In genomic region chr6:36111526-36111925, GRCh38 we compare ENCODE assay signal across 29 cellular contexts. TPM values are rescaled to one million over a fixed set of nuclear protein-coding genes. Genes with fewer than 3 reads are reported as not detected.
A peak's percentile ranks its signal among the peaks of the same experiment; 100 is the strongest.
DNase-seq lines count a peak whose midpoint lies in the region; ATAC-seq and TF ChIP-seq lines count a peak whose summit lies in the region.
"Had no signal": no experiment of that assay in that cellular context is flagged by ENCODE, and none has a peak within 500 bp of the region (broad histone marks: within the 10 kb centered on the region; RNA-seq: fewer than 3 reads in every experiment).

No MANE protein-coding gene starts in this region.

- WGBS in smooth muscle cell (ENCODE audit: low lambda C conversion rate), result 98% methylated on average over 7 of the region's 7 CpGs

- CTCF ChIA-PET in activated naive CD4-positive, alpha-beta T cell treated with anti-CD3 and anti-CD28 coated beads for 36 hours (lab: Charles Lee), result interaction anchor here (1.6 kb wide), 1 partner anchor 17 kb away, joined by 6 read pairs; no protein-coding TSS in a partner anchor

- H3K9ac ChIP-seq in muscle layer of colon (ENCODE audit: low read length) (no peak overlapping the region), smooth muscle cell (ENCODE audit: low read depth) (no peak overlapping the region)
- H3K9ac ChIP-seq: neural progenitor cell had no signal

- no peaks in the 10 kb centered on the region for H4K20me1 ChIP-seq in smooth muscle cell (ENCODE audit: low read depth)

- no peak overlapping the region for H2AFZ ChIP-seq in smooth muscle cell (ENCODE audit: low read depth)
- H2AFZ ChIP-seq: neural progenitor cell had no signal

- no peak for DNase-seq in activated naive CD4-positive, alpha-beta T cell treated with anti-CD3 and anti-CD28 coated beads for 36 hours
- no peak for DNase-seq in activated naive CD4-positive, alpha-beta T cell treated with anti-CD3 and anti-CD28 coated beads, Interleukin-2, amount 50 U/mL, for 16 hours
- no peak for DNase-seq in T-helper 17 cell
- no peak for DNase-seq in stimulated activated naive B cell treated with anti-CD40 and anti-IgM and Interleukin-4, amounts not matched to agents 10 μg/mL and 1 μg/mL and 100 μg/mL, for 72 hours
- DNase-seq in smooth muscle cell (lab: John Stamatoyannopoulos, UW; ENCODE audit: unreplicated experiment), result no peak
- DNase-seq in NCI-H187 treated with DMSO at 0.1 percent for 48 hours (lab: John Stamatoyannopoulos, UW), result no peak
- DNase-seq: activated CD4-positive, alpha-beta memory T cell treated with anti-CD3 and anti-CD28 coated beads for 36 hours; activated effector memory CD4-positive, alpha-beta T cell treated with anti-CD3 and anti-CD28 coated beads, Interleukin-2, amount 50 U/mL, for 16 hours; BE2C; Caco-2; cortex of kidney; DND-41; gastrocnemius medialis; hypothalamus; left ventricle myocardium inferior; NCI-H2029; NCI-H226; NCI-H748 treated with DMSO at 0.1 percent for 48 hours; stimulated activated CD8-positive, alpha-beta memory T cell treated with anti-CD3 and anti-CD28 coated beads, Interleukin-4, amount 100 ng/mL, for 48 hours; upper lobe of right lung had no signal

- no peak overlapping the region for H3K4me3 Mint-ChIP-seq in activated naive CD4-positive, alpha-beta T cell treated with anti-CD3 and anti-CD28 coated beads for 36 hours
- no peak overlapping the region for H3K4me3 Mint-ChIP-seq in T-helper 17 cell
- no peak overlapping the region for H3K4me3 Mint-ChIP-seq in stimulated activated naive B cell treated with anti-CD40 and anti-IgM and Interleukin-4, amounts not matched to agents 10 μg/mL and 1 μg/mL and 100 μg/mL, for 72 hours
- H3K4me3 Mint-ChIP-seq: activated CD4-positive, alpha-beta memory T cell treated with anti-CD3 and anti-CD28 coated beads for 36 hours; neural progenitor cell; T-helper 2 cell treated with Interferon-gamma antibody and Interleukin-4, amounts not matched to agents 5 μg/mL and 100 μg/mL, for 36 hours had no signal

- H3K9me3 Mint-ChIP-seq in activated naive CD4-positive, alpha-beta T cell treated with anti-CD3 and anti-CD28 coated beads for 36 hours, result no peaks in the 10 kb centered on the region
- H3K9me3 Mint-ChIP-seq in stimulated activated naive B cell treated with anti-CD40 and anti-IgM and Interleukin-4, amounts not matched to agents 10 μg/mL and 1 μg/mL and 100 μg/mL, for 72 hours, result no peaks in the 10 kb centered on the region
- H3K9me3 Mint-ChIP-seq: activated CD4-positive, alpha-beta memory T cell treated with anti-CD3 and anti-CD28 coated beads for 36 hours; neural progenitor cell; T-helper 2 cell treated with Interferon-gamma antibody and Interleukin-4, amounts not matched to agents 5 μg/mL and 100 μg/mL, for 36 hours had no signal

- H3K4me2 ChIP-seq in smooth muscle cell, result no peak overlapping the region
- H3K4me2 ChIP-seq: A549, neural progenitor cell had no signal

- H3K27ac Mint-ChIP-seq in activated naive CD4-positive, alpha-beta T cell treated with anti-CD3 and anti-CD28 coated beads for 36 hours, result peak overlapping the region; percentile 19
- peak overlapping the region; percentile 53 for H3K27ac Mint-ChIP-seq in T-helper 17 cell
- H3K27ac Mint-ChIP-seq in stimulated activated naive B cell treated with anti-CD40 and anti-IgM and Interleukin-4, amounts not matched to agents 10 μg/mL and 1 μg/mL and 100 μg/mL, for 72 hours, result peak overlapping the region; percentile 59
- H3K27ac Mint-ChIP-seq: activated CD4-positive, alpha-beta memory T cell treated with anti-CD3 and anti-CD28 coated beads for 36 hours; neural progenitor cell; T-helper 2 cell treated with Interferon-gamma antibody and Interleukin-4, amounts not matched to agents 5 μg/mL and 100 μg/mL, for 36 hours had no signal

- intact Hi-C loops in activated naive CD4-positive, alpha-beta T cell treated with anti-CD3 and anti-CD28 coated beads for 36 hours (cut with micrococcal nuclease), result no loop called here

- ATAC-seq in T-helper 17 cell, result no peak
- no peak for ATAC-seq in stimulated activated naive B cell treated with anti-CD40 and anti-IgM and Interleukin-4, amounts not matched to agents 10 μg/mL and 1 μg/mL and 100 μg/mL, for 72 hours (replicated peaks)
- ATAC-seq in HG02884 (IDR thresholded peaks at IDR 0.05; ENCODE audit: unreplicated experiment), result no peak
- ATAC-seq: A549, gastrocnemius medialis, HCT116, HepG2, upper lobe of right lung had no signal

- H3K4me3 ChIP-seq in muscle layer of colon (ENCODE audit: low read depth in 1 of 2, low read length in 2 of 2), result no peak overlapping the region
- no peak overlapping the region for H3K4me3 ChIP-seq in smooth muscle cell
- H3K4me3 ChIP-seq: A549, cardiac muscle cell, gastrocnemius medialis, left ventricle myocardium inferior, neural progenitor cell, upper lobe of right lung had no signal

- H3K27ac ChIP-seq in muscle layer of colon (ENCODE audit: low read depth, low read length) (peak overlapping the region; percentile 12), smooth muscle cell (ENCODE audit: low read depth) (no peak overlapping the region)
- H3K27ac ChIP-seq: A549, cardiac muscle cell, gastrocnemius medialis, left ventricle myocardium inferior, neural progenitor cell, RWPE1, upper lobe of right lung had no signal

- no peaks in the 10 kb centered on the region for H3F3A ChIP-seq in smooth muscle cell (ENCODE audit: low read depth)

- H3K27me3 ChIP-seq in muscle layer of colon (ENCODE audit: control insufficient read depth in 1 of 2, insufficient read depth in 2 of 2, low read length in 2 of 2), result no peaks in the 10 kb centered on the region
- no peaks in the 10 kb centered on the region for H3K27me3 ChIP-seq in smooth muscle cell (ENCODE audit: low read depth)
- H3K27me3 ChIP-seq: BE2C, cardiac muscle cell, gastrocnemius medialis, neural progenitor cell, upper lobe of right lung had no signal

- H3K36me3 ChIP-seq in muscle layer of colon (ENCODE audit: insufficient read depth, low read length), result peaks cover 39% of the 10 kb centered on the region
- no peaks in the 10 kb centered on the region for H3K36me3 ChIP-seq in smooth muscle cell (ENCODE audit: low read depth)
- H3K36me3 ChIP-seq: neural progenitor cell had no signal

- peaks cover 65% of the 10 kb centered on the region for H3K4me1 Mint-ChIP-seq in activated naive CD4-positive, alpha-beta T cell treated with anti-CD3 and anti-CD28 coated beads for 36 hours (ENCODE audit: low read depth)
- peaks cover 29% of the 10 kb centered on the region for H3K4me1 Mint-ChIP-seq in T-helper 17 cell
- peaks cover 50 to 89% of the 10 kb centered on the region in 2 donors for H3K4me1 Mint-ChIP-seq in stimulated activated naive B cell treated with anti-CD40 and anti-IgM and Interleukin-4, amounts not matched to agents 10 μg/mL and 1 μg/mL and 100 μg/mL, for 72 hours

- no peaks in the 10 kb centered on the region for H3K9me3 ChIP-seq in T-helper 17 cell (ENCODE audit: control insufficient read depth, low read length, poor library complexity, severe bottlenecking)
- H3K9me3 ChIP-seq in muscle layer of colon (ENCODE audit: low read length), result no peaks in the 10 kb centered on the region
- no peaks in the 10 kb centered on the region for H3K9me3 ChIP-seq in smooth muscle cell (replicated peaks; ENCODE audit: low read depth)
- H3K9me3 ChIP-seq: A549, BE2C, Caco-2, gastrocnemius medialis, left ventricle myocardium inferior, upper lobe of right lung had no signal

- H3K4me1 ChIP-seq in muscle layer of colon (ENCODE audit: insufficient read depth, low read length) (peaks cover 18% of the 10 kb centered on the region), smooth muscle cell (ENCODE audit: low read depth) (peaks cover 5% of the 10 kb centered on the region)
- H3K4me1 ChIP-seq: A549, BE2C, Caco-2, upper lobe of right lung had no signal

- H3K36me3 Mint-ChIP-seq in activated naive CD4-positive, alpha-beta T cell treated with anti-CD3 and anti-CD28 coated beads for 36 hours (ENCODE audit: low read depth), result peaks cover 28% of the 10 kb centered on the region
- no peaks in the 10 kb centered on the region for H3K36me3 Mint-ChIP-seq in T-helper 17 cell (ENCODE audit: low read depth)
- peaks cover 15 to 43% of the 10 kb centered on the region in 2 donors for H3K36me3 Mint-ChIP-seq in stimulated activated naive B cell treated with anti-CD40 and anti-IgM and Interleukin-4, amounts not matched to agents 10 μg/mL and 1 μg/mL and 100 μg/mL, for 72 hours

- no peaks in the 10 kb centered on the region for H3K27me3 Mint-ChIP-seq in activated naive CD4-positive, alpha-beta T cell treated with anti-CD3 and anti-CD28 coated beads for 36 hours (ENCODE audit: low read depth)
- H3K27me3 Mint-ChIP-seq in T-helper 17 cell, result no peaks in the 10 kb centered on the region
- H3K27me3 Mint-ChIP-seq in stimulated activated naive B cell treated with anti-CD40 and anti-IgM and Interleukin-4, amounts not matched to agents 10 μg/mL and 1 μg/mL and 100 μg/mL, for 72 hours, result no peaks in the 10 kb centered on the region
- H3K27me3 Mint-ChIP-seq: activated CD4-positive, alpha-beta memory T cell treated with anti-CD3 and anti-CD28 coated beads for 36 hours had no signal

- H3K79me2 ChIP-seq in smooth muscle cell (ENCODE audit: low read depth), result no peaks in the 10 kb centered on the region

- TF ChIP-seq CTCF in smooth muscle cell (IDR thresholded peaks at IDR 0.05; ENCODE audit: borderline replicate concordance, insufficient read depth, poor library complexity, severe bottlenecking), result no peak

RNA-seq across cellular contexts. Expression of gene MAPK13, which starts 18.8 kb away (rescaled TPM):
- total RNA-seq in activated naive CD4-positive, alpha-beta T cell treated with anti-CD3 and anti-CD28 coated beads for 36 hours, result 10 to 100 TPM; 49.8 to 51.4 TPM
- total RNA-seq in T-helper 17 cell (10 to 100 TPM; 32.1 to 33.7 TPM), smooth muscle cell (10.8 and 11.3 TPM in 2 replicates)
- polyA plus RNA-seq in smooth muscle cell, result 8.4 and 16.8 TPM in 2 replicates
